ENCODE assay signal across 2 cellular contexts in the genomic region with DNA sequence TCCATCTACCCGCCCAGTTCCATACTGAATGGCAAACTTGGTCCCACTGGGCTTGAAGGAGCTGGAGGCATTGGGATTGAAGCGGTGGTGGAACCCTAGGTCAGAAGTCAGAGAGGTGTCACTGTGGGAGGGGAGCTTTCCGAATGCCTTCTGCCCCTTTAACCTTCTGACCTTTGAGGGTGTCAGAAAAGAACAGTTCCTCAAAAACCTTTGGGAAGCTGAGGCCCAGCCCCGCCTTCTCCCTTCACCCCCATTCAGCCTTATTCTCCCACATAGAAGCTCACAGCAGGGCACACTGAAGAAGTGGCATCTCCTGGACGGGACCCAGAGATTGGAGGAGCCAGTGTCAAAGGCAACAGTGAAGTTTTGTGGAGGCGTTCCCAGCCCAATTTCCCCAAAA. TPM values are rescaled to one million over a fixed set of nuclear protein-coding genes. Genes with fewer than 3 reads are reported as not detected.
"Had no signal": no experiment of that assay in that cellular context is flagged by ENCODE, and none has a peak within 500 bp of the region (broad histone marks: within the 10 kb centered on the region; RNA-seq: fewer than 3 reads in every experiment).

No MANE protein-coding gene starts in this region.

RNA-seq across cellular contexts. Expression of a gene that starts 7.9 kb away (rescaled TPM):
- total RNA-seq: LHCN-M2, MCF 10A had no signal
